In genomic region chr17:75784473-75785015, GRCh38 we compare ENCODE assay signal across 8 cellular contexts. TPM values are rescaled to one million over a fixed set of nuclear protein-coding genes. Genes with fewer than 3 reads are reported as not detected.
DNase-seq lines count a peak whose midpoint lies in the region; ATAC-seq and TF ChIP-seq lines count a peak whose summit lies in the region.

TSS of gene UNK (plus strand) at chr17:75784806. CDS start at chr17:75784881, 75 bp downstream.

- H3K4me1 Mint-ChIP-seq in naive thymus-derived CD4-positive, alpha-beta T cell = peaks cover 23 to 60% (median 51%) of the 10 kb centered on the region in 7 donors
- peaks cover 32% of the 10 kb centered on the region for H3K4me1 Mint-ChIP-seq in stimulated activated effector memory CD8-positive, alpha-beta T cell treated with anti-CD3 and anti-CD28 coated beads, Interleukin-12 subunit alpha, Interleukin-12 subunit beta, amount 100 ng/mL, for 72 hours

- peaks cover 23% of the 10 kb centered on the region for H3F3A ChIP-seq in DOHH2 (ENCODE audit: control insufficient read depth, insufficient read depth)
- peaks cover 26% of the 10 kb centered on the region for H3F3A ChIP-seq in MM.1S (ENCODE audit: insufficient read depth, low read length)

- peak within 1 kb of the TSS; percentile 99 to 100 (median 100) for H3K27ac Mint-ChIP-seq in naive thymus-derived CD4-positive, alpha-beta T cell
- peak within 1 kb of the TSS; percentile 100 for H3K27ac Mint-ChIP-seq in stimulated activated effector memory CD8-positive, alpha-beta T cell treated with anti-CD3 and anti-CD28 coated beads, Interleukin-12 subunit alpha, Interleukin-12 subunit beta, amount 100 ng/mL, for 72 hours

- H3K9me2 ChIP-seq in DOHH2 (replicated peaks; ENCODE audit: control insufficient read depth, low read length) (no peaks in the 10 kb centered on the region), MM.1S (replicated peaks; ENCODE audit: insufficient read depth, low read length) (no peaks in the 10 kb centered on the region)

- H3K9me3 ChIP-seq in DOHH2 (ENCODE audit: control insufficient read depth, insufficient read depth, low read length) (no peaks in the 10 kb centered on the region), MM.1S (replicated peaks; ENCODE audit: insufficient read depth, low read length) (no peaks in the 10 kb centered on the region)
- no peaks in the 10 kb centered on the region for H3K9me3 ChIP-seq in naive thymus-derived CD4-positive, alpha-beta T cell (ENCODE audit: control insufficient read depth in 2 of 3, low read length in 3 of 3)

- H4K20me1 ChIP-seq in DOHH2 (ENCODE audit: control insufficient read depth, insufficient read depth, low read depth, low read length) (no peaks in the 10 kb centered on the region), MM.1S (ENCODE audit: insufficient read depth, low read length) (no peaks in the 10 kb centered on the region)

- POLR2A ChIA-PET in naive thymus-derived CD4-positive, alpha-beta T cell (lab: Charles Lee) = interaction anchor here (0.7 to 6.9 kb wide), 26 partner anchors 9 to 767 kb away, joined by 3 to 106 read pairs (median 6); partner anchors contain the start of genes GALK1, GRB2, MIF4GD and MRPL38

- H3K36me3 Mint-ChIP-seq in naive thymus-derived CD4-positive, alpha-beta T cell = peaks cover 0 to 20% (median 3%) of the 10 kb centered on the region in 5 donors
- H3K36me3 Mint-ChIP-seq in stimulated activated effector memory CD8-positive, alpha-beta T cell treated with anti-CD3 and anti-CD28 coated beads, Interleukin-12 subunit alpha, Interleukin-12 subunit beta, amount 100 ng/mL, for 72 hours = peaks cover 30% of the 10 kb centered on the region

- peak within 1 kb of the TSS; percentile 77 for H2AFZ ChIP-seq in MM.1S (ENCODE audit: low read length)

- H3K79me2 ChIP-seq in DOHH2 (ENCODE audit: control insufficient read depth, low read length) = peaks cover 57% of the 10 kb centered on the region
- peaks cover 43% of the 10 kb centered on the region for H3K79me2 ChIP-seq in MM.1S (ENCODE audit: low read length)

- DNase-seq in HCEC 1CT (peak; percentile 99), MM.1S (peak; percentile 99), SHP77 treated with DMSO at 0.1 percent for 48 hours (lab: John Stamatoyannopoulos, UW) (peak; percentile 100), fibroblast of mammary gland (ENCODE audit: low read depth) (peak; percentile 100)
- DNase-seq in activated T-helper 9 cell treated with anti-CD3 and anti-CD28 coated beads, Interleukin-2, amount 50 U/mL, for 16 hours (ENCODE audit: low read depth) = peak; percentile 90
- peak; percentile 86 to 98 (median 96) for DNase-seq in naive thymus-derived CD4-positive, alpha-beta T cell
- DNase-seq in stimulated activated effector memory CD8-positive, alpha-beta T cell treated with anti-CD3 and anti-CD28 coated beads, Interleukin-12 subunit alpha, Interleukin-12 subunit beta, amount 100 ng/mL, for 72 hours (ENCODE audit: low spot score in 2 of 2) = peak; percentile 87 to 98

- no peaks in the 10 kb centered on the region for H3K27me3 ChIP-seq in DOHH2 (ENCODE audit: control insufficient read depth, low read length)
- no peaks in the 10 kb centered on the region for H3K27me3 ChIP-seq in MM.1S (replicated peaks; ENCODE audit: insufficient read depth, low read length)
- H3K27me3 ChIP-seq in naive thymus-derived CD4-positive, alpha-beta T cell (ENCODE audit: control insufficient read depth in 2 of 2, insufficient read depth in 2 of 2, low read length in 2 of 2) = no peaks in the 10 kb centered on the region

- H3K4me3 ChIP-seq in DOHH2 (ENCODE audit: low read length) (peak within 1 kb of the TSS; percentile 95), MM.1S (ENCODE audit: low read length) (peak within 1 kb of the TSS; percentile 78), fibroblast of mammary gland (ENCODE audit: control insufficient read depth, low read depth, low read length) (peak within 1 kb of the TSS; percentile 75)
- H3K4me3 ChIP-seq in naive thymus-derived CD4-positive, alpha-beta T cell (ENCODE audit: low read length) = peak within 1 kb of the TSS; percentile 94

- H3K36me3 ChIP-seq in DOHH2 (ENCODE audit: control insufficient read depth, low read length) (peaks cover 24% of the 10 kb centered on the region), MM.1S (replicated peaks; ENCODE audit: insufficient read depth, low read length) (no peaks in the 10 kb centered on the region)
- no peaks in the 10 kb centered on the region for H3K36me3 ChIP-seq in naive thymus-derived CD4-positive, alpha-beta T cell (ENCODE audit: control insufficient read depth in 2 of 3, insufficient read depth in 3 of 3, low read length in 3 of 3)

- peak within 1 kb of the TSS; percentile 98 for H3K9ac ChIP-seq in MM.1S (ENCODE audit: low read length)

- peaks cover 62% of the 10 kb centered on the region for H3K4me1 ChIP-seq in DOHH2 (ENCODE audit: control insufficient read depth, low read length)
- H3K4me1 ChIP-seq in MM.1S (ENCODE audit: low read length) = peaks cover 30% of the 10 kb centered on the region
- H3K4me1 ChIP-seq in naive thymus-derived CD4-positive, alpha-beta T cell (ENCODE audit: control insufficient read depth in 2 of 2, insufficient read depth in 2 of 2, low read length in 2 of 2) = peaks cover 31 to 33% of the 10 kb centered on the region in 2 donors

- CTCF ChIA-PET in naive thymus-derived CD4-positive, alpha-beta T cell (lab: Charles Lee) = interaction anchor here (2.2 to 5.4 kb wide), 4 partner anchors 20 to 71 kb away, joined by 6 to 30 read pairs (median 14); partner anchors contain the start of genes GALK1 and WBP2

- ATAC-seq in naive thymus-derived CD4-positive, alpha-beta T cell = peak; percentile 80
- ATAC-seq in stimulated activated effector memory CD8-positive, alpha-beta T cell treated with anti-CD3 and anti-CD28 coated beads, Interleukin-12 subunit alpha, Interleukin-12 subunit beta, amount 100 ng/mL, for 72 hours = peak; percentile 81

- intact Hi-C loops in naive thymus-derived CD4-positive, alpha-beta T cell (cut with micrococcal nuclease) = loop anchor here (1.0 to 10.0 kb wide), 23 partner anchors 20 to 950 kb away; partner anchors contain the start of genes GGA3 (in 2 of the 2), MRPS7 (in 2 of the 2), TRIM65 (in 2 of the 2) and WBP2 (in 2 of the 2)

- H3K4me2 ChIP-seq in DOHH2 (ENCODE audit: low read length) (peak within 1 kb of the TSS; percentile 95), MM.1S (ENCODE audit: low read depth, low read length) (peak within 1 kb of the TSS; percentile 90)

- H3K4me3 Mint-ChIP-seq in naive thymus-derived CD4-positive, alpha-beta T cell = peak within 1 kb of the TSS; percentile 84 to 98 (median 92)
- H3K4me3 Mint-ChIP-seq in stimulated activated effector memory CD8-positive, alpha-beta T cell treated with anti-CD3 and anti-CD28 coated beads, Interleukin-12 subunit alpha, Interleukin-12 subunit beta, amount 100 ng/mL, for 72 hours = peak within 1 kb of the TSS; percentile 88

- TF ChIP-seq CTCF in DOHH2 (IDR thresholded peaks at IDR 0.05; ENCODE audit: low read depth, low read length, poor library complexity, severe bottlenecking) (no peak), MM.1S (IDR thresholded peaks at IDR 0.05; ENCODE audit: low read length) (no peak), fibroblast of mammary gland (conservative IDR thresholded peaks at IDR 0.05; ENCODE audit: control insufficient read depth, insufficient read depth, low read depth, low read length) (no peak)

- H3K9me3 Mint-ChIP-seq in naive thymus-derived CD4-positive, alpha-beta T cell = peaks cover 0 to 3% (median 0%) of the 10 kb centered on the region in 11 donors
- no peaks in the 10 kb centered on the region for H3K9me3 Mint-ChIP-seq in stimulated activated effector memory CD8-positive, alpha-beta T cell treated with anti-CD3 and anti-CD28 coated beads, Interleukin-12 subunit alpha, Interleukin-12 subunit beta, amount 100 ng/mL, for 72 hours

- peak within 1 kb of the TSS; percentile 97 for H3K27ac ChIP-seq in DOHH2 (ENCODE audit: low read depth, low read length)
- H3K27ac ChIP-seq in MM.1S (ENCODE audit: low read length) = peak within 1 kb of the TSS; percentile 93
- peak within 1 kb of the TSS; percentile 99 for H3K27ac ChIP-seq in naive thymus-derived CD4-positive, alpha-beta T cell (ENCODE audit: low read depth, low read length)

- peaks cover 0 to 2% (median 0%) of the 10 kb centered on the region in 5 donors for H3K27me3 Mint-ChIP-seq in naive thymus-derived CD4-positive, alpha-beta T cell

RNA-seq across cellular contexts. Expression of gene UNK, which starts in this region (rescaled TPM):
- total RNA-seq in naive thymus-derived CD4-positive, alpha-beta T cell = 10 to 100 TPM; 32.0 to 49.8 (median 41.0) TPM
- polyA plus RNA-seq in naive thymus-derived CD4-positive, alpha-beta T cell = 10 to 100 TPM; 21.5 to 22.1 TPM

Comparison
In these comparisons a context has a peak if more than half of its experiments do, and no peak if none do; other contexts are left out.
1. Peak in every context shown above with its lines: DNase-seq, ATAC-seq, H3K4me3 ChIP-seq and H3K27ac ChIP-seq.